Comparison of ENCODE assay signal across 13 cellular contexts in genomic region chr11:120566176-120566575, GRCh38. TPM values are rescaled to one million over a fixed set of nuclear protein-coding genes. Genes with fewer than 3 reads are reported as not detected.
DNase-seq lines count a peak whose midpoint lies in the region; ATAC-seq and TF ChIP-seq lines count a peak whose summit lies in the region.
"Had no signal": no experiment of that assay in that cellular context is flagged by ENCODE, and none has a peak within 500 bp of the region (broad histone marks: within the 10 kb centered on the region; RNA-seq: fewer than 3 reads in every experiment).

No MANE protein-coding gene starts in this region.

- no peak for TF ChIP-seq CTCF in heart right ventricle (IDR thresholded peaks at IDR 0.05)

- intact Hi-C loops in cardiac septum (cut with DNase I) = no loop called here
- intact Hi-C loops in heart right ventricle (cut with DNase I) = no loop called here

- H3K27ac ChIP-seq in heart right ventricle = peak overlapping the region in 3 of 10 donors; percentile 36 to 67 (median 44)
- H3K27ac ChIP-seq: suprapubic skin had no signal

- H3K4me3 ChIP-seq in heart right ventricle = no peak overlapping the region
- H3K4me3 ChIP-seq: suprapubic skin had no signal

- H3K9me3 ChIP-seq in heart right ventricle = no peaks in the 10 kb centered on the region
- H3K9me3 ChIP-seq: suprapubic skin had no signal

- peaks cover 0 to 45% (median 16%) of the 10 kb centered on the region in 7 donors for H3K27me3 ChIP-seq in heart right ventricle

- no peak overlapping the region for H3K4me3 Mint-ChIP-seq in activated T-helper 17 cell treated with anti-CD3 and anti-CD28 coated beads, Interleukin-2, amount 50 U/mL, for 72 hours

- H3K9me3 Mint-ChIP-seq in activated T-helper 17 cell treated with anti-CD3 and anti-CD28 coated beads, Interleukin-2, amount 50 U/mL, for 72 hours = no peaks in the 10 kb centered on the region

- H3K4me1 Mint-ChIP-seq in activated T-helper 17 cell treated with anti-CD3 and anti-CD28 coated beads, Interleukin-2, amount 50 U/mL, for 72 hours = no peaks in the 10 kb centered on the region

- peaks cover 11 to 37% (median 27%) of the 10 kb centered on the region in 9 donors for H3K4me1 ChIP-seq in heart right ventricle

- DNase-seq in cardiac septum (ENCODE audit: low spot score) (peak; percentile 19), heart right ventricle (no peak), islet precursor cell (peak; percentile 78), HUDEP-2 (lab: John Stamatoyannopoulos, UW; ENCODE audit: unreplicated experiment in 76 of 76) (no peak), GM19240 (ENCODE audit: insufficient read length, low spot score) (no peak), NCI-H187 (lab: John Stamatoyannopoulos, UW) (no peak), NCI-H510A (lab: John Stamatoyannopoulos, UW) (no peak)
- DNase-seq: activated CD8-positive, alpha-beta memory T cell treated with anti-CD3 and anti-CD28 coated beads for 24 hours; activated naive CD4-positive, alpha-beta T cell; NCI-H1417 treated with DMSO at 0.1 percent for 48 hours; SHP77 had no signal

- ATAC-seq in heart right ventricle = no peak
- ATAC-seq in activated T-helper 17 cell treated with anti-CD3 and anti-CD28 coated beads, Interleukin-2, amount 50 U/mL, for 72 hours (replicated peaks) = peak; percentile 6

- H3K36me3 ChIP-seq in heart right ventricle = no peaks in the 10 kb centered on the region
- H3K36me3 ChIP-seq: suprapubic skin had no signal

- H3K36me3 Mint-ChIP-seq in activated T-helper 17 cell treated with anti-CD3 and anti-CD28 coated beads, Interleukin-2, amount 50 U/mL, for 72 hours (ENCODE audit: low read depth) = no peaks in the 10 kb centered on the region

- H3K27ac Mint-ChIP-seq in activated T-helper 17 cell treated with anti-CD3 and anti-CD28 coated beads, Interleukin-2, amount 50 U/mL, for 72 hours = no peak overlapping the region

- peaks cover 38% of the 10 kb centered on the region for H3K27me3 Mint-ChIP-seq in activated T-helper 17 cell treated with anti-CD3 and anti-CD28 coated beads, Interleukin-2, amount 50 U/mL, for 72 hours

- WGBS in heart right ventricle, 2 donors = 57 to 59% methylated on average over 5 of the region's 5 CpGs

RNA-seq across cellular contexts. Expression of gene GRIK4, which starts 54.6 kb away (rescaled TPM):
- 0.40 TPM for total RNA-seq in cardiac septum
- total RNA-seq in heart right ventricle = under 1 TPM in 5 of 10 donors, not detected in 5; 0.12 to 0.85 (median 0.46) TPM
- under 1 TPM in 1 of 2 donors, not detected in 1; 0.01 TPM for polyA plus RNA-seq in heart right ventricle
- total RNA-seq in activated T-helper 17 cell treated with anti-CD3 and anti-CD28 coated beads, Interleukin-2, amount 50 U/mL, for 72 hours = not detected

Comparison
In these comparisons a context has a peak if more than half of its experiments do, and no peak if none do; other contexts are left out.
1. DNase-seq: peak in cardiac septum (single experiment) and islet precursor cell (single experiment); none in heart right ventricle (0 of 2), HUDEP-2 (0 of 76), GM19240 (single experiment), NCI-H187 (0 of 2) and NCI-H510A (single experiment).